Comparison of ENCODE assay signal across 1 cellular context in the genomic region with DNA sequence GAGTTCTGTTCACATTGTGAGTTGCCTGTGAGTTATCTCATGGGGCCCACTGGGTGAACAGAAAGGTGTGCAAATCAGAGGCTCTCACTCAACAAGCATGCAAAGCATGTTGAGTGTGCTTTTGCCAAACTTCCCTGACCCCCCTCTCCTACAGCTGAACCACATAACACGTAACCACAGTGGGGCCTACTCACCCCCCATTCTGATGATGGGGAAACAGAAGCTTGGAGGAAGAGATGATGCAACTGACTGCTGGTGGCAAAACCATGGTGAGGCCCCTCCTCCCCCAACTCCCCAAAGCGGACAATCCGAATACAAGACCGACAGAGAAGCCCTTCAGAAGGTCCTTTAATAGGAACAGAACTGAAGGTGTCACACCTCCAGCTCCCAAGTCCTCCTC.
TF ChIP-seq lines count a peak whose summit lies in the region.

No MANE protein-coding gene starts in this region.

TF ChIP-seq in K562, 482 proteins besides CTCF, POLR2A, EP300 and RAD21 (continues in another document):
- TF ChIP-seq ZBTB40 (IDR thresholded peaks at IDR 0.05) (no peak), ZBTB40 (CRISPR knock-in tag; IDR thresholded peaks at IDR 0.05) (no peak), HDAC6 (IDR thresholded peaks at IDR 0.05; ENCODE audit: low read depth, low read length) (no peak), BHLHE40 (IDR thresholded peaks at IDR 0.05; ENCODE audit: low read length) (no peak), POU5F1 (IDR thresholded peaks at IDR 0.05; ENCODE audit: borderline replicate concordance, low read depth, low read length, partially characterized antibody) (no peak), SRSF1 (IDR thresholded peaks at IDR 0.05; ENCODE audit: low read depth, low read length) (no peak), IRF9 (tag; IDR thresholded peaks at IDR 0.05) (no peak), POLR2H (tag; IDR thresholded peaks at IDR 0.05; ENCODE audit: low read depth) (no peak), ZNF318 (IDR thresholded peaks at IDR 0.05; ENCODE audit: borderline replicate concordance in 1 of 2, low read depth in 1 of 2) (no peak), HNRNPL (IDR thresholded peaks at IDR 0.05; ENCODE audit: low read depth, low read length) (no peak), SETDB1 (IDR thresholded peaks at IDR 0.05; ENCODE audit: low read length) (no peak), NR4A1 (CRISPR knock-in tag; IDR thresholded peaks at IDR 0.05) (no peak), NR4A1 (tag; IDR thresholded peaks at IDR 0.05) (no peak), ZBTB1 (CRISPR knock-in tag; IDR thresholded peaks at IDR 0.05; ENCODE audit: borderline replicate concordance, low read depth) (no peak), ZNF282 (CRISPR knock-in tag; IDR thresholded peaks at IDR 0.05) (no peak), ZNF197 (CRISPR knock-in tag; IDR thresholded peaks at IDR 0.05; ENCODE audit: low read depth) (no peak), AFF1 (IDR thresholded peaks at IDR 0.05; ENCODE audit: low read depth in 1 of 2, partially characterized antibody in 2 of 2) (no peak), MAX (CRISPR knock-in tag; IDR thresholded peaks at IDR 0.05) (no peak), NR2C1 (IDR thresholded peaks at IDR 0.05) (no peak), NR2C1 (tag; IDR thresholded peaks at IDR 0.05) (0 out of 2 replicates have a peak, but pooled peaks have one; percentile 19)
- TF ChIP-seq, protein P1, sequence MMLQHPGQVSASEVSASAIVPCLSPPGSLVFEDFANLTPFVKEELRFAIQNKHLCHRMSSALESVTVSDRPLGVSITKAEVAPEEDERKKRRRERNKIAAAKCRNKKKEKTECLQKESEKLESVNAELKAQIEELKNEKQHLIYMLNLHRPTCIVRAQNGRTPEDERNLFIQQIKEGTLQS (IDR thresholded peaks at IDR 0.05): peak; percentile 77
- TF ChIP-seq, protein P1 (CRISPR knock-in tag; conservative IDR thresholded peaks at IDR 0.05): no peak
- TF ChIP-seq, protein P2, sequence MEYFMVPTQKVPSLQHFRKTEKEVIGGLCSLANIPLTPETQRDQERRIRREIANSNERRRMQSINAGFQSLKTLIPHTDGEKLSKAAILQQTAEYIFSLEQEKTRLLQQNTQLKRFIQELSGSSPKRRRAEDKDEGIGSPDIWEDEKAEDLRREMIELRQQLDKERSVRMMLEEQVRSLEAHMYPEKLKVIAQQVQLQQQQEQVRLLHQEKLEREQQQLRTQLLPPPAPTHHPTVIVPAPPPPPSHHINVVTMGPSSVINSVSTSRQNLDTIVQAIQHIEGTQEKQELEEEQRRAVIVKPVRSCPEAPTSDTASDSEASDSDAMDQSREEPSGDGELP (CRISPR knock-in tag; IDR thresholded peaks at IDR 0.05; ENCODE audit: borderline replicate concordance): no peak
- TF ChIP-seq, protein P3, sequence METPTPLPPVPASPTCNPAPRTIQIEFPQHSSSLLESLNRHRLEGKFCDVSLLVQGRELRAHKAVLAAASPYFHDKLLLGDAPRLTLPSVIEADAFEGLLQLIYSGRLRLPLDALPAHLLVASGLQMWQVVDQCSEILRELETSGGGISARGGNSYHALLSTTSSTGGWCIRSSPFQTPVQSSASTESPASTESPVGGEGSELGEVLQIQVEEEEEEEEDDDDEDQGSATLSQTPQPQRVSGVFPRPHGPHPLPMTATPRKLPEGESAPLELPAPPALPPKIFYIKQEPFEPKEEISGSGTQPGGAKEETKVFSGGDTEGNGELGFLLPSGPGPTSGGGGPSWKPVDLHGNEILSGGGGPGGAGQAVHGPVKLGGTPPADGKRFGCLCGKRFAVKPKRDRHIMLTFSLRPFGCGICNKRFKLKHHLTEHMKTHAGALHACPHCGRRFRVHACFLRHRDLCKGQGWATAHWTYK (CRISPR knock-in tag; IDR thresholded peaks at IDR 0.05): no peak
